In the genomic region with DNA sequence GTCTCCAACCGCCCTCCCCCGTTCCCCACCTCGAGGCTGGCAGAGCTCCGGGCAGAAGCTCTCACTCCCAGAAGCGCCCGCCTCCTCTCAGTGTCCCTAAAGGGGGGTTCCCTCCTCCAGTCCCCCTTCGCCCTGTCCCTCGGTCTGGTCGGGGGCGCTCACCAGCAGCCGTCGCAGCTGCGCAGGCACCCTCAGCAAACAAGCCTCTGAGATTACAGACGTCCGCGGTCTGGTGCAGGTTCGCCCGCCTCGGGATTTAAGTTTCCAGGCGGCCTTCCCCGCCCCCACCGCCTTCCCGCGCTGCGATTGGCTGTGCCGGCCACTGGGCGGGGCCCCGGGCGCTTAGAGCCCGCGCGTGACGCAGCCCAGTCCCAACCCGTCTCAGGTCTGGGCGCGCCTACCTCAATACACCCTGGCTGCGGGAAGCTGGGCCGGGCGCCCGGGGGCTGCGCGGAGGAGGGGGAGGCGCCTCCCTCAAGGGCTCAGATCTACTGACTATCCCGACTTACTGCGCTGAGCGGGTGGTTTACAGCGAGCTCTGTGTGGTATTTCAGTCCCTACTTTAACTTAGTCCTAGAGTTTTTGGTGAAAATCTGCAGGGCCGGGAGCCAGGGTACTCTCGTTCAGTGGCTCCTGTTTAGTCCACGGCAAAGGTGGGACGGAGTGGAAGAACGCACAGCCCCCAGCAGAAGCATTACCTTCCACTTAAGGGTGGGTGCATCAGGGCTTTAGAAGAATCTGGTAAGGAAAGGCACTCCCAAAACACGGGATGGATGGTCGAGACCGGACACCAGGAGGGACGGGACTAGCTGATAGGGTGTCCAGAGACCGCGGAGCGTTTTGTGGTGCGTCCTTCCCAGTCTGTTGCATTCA, we compare ENCODE assay signal across 8 cellular contexts. TPM values are rescaled to one million over a fixed set of nuclear protein-coding genes. Genes with fewer than 3 reads are reported as not detected.
DNase-seq lines count a peak whose midpoint lies in the region; ATAC-seq and TF ChIP-seq lines count a peak whose summit lies in the region.

CTSV (minus strand) TSS at position 234 of the 873 bp plus-strand sequence. CDS start 1,099 bp downstream, outside the sequence.

- H3K4me1 Mint-ChIP-seq in CD4-positive, alpha-beta T cell (ENCODE audit: low read depth) = peaks cover 10% of the 10 kb centered on the region

- H3K9me3 ChIP-seq in CD4-positive, alpha-beta T cell (ENCODE audit: control insufficient read depth, low read length) = no peaks in the 10 kb centered on the region

- no peaks in the 10 kb centered on the region for H3K36me3 Mint-ChIP-seq in CD4-positive, alpha-beta T cell (ENCODE audit: low read depth)

- POLR2A ChIA-PET in CD4-positive, alpha-beta T cell (lab: Charles Lee) = interaction anchor here (1.0 kb wide), 1 partner anchor 199 kb away, joined by 3 read pairs; no protein-coding TSS in a partner anchor

- peaks cover 76% of the 10 kb centered on the region for H3K27me3 Mint-ChIP-seq in CD4-positive, alpha-beta T cell

- H3K27ac ChIP-seq in CD4-positive, alpha-beta T cell (ENCODE audit: low read depth, low read length) = no peak within 1 kb of the TSS
- H3K27ac ChIP-seq in epithelial cell of prostate = peak within 1 kb of the TSS; percentile 44

- CTCF ChIA-PET in CD4-positive, alpha-beta T cell (lab: Charles Lee) = interaction anchor here (0.9 kb wide), 1 partner anchor 13 kb away, joined by 3 read pairs; no protein-coding TSS in a partner anchor

- DNase-seq in CD4-positive, alpha-beta T cell = peak; percentile 31 to 78 (median 55)
- peak; percentile 90 for DNase-seq in GM20000 (ENCODE audit: low spot score)
- peak; percentile 36 for DNase-seq in HS-5 (ENCODE audit: low read depth)
- DNase-seq in NOMO-1 treated with dmso at 0.1 percent for 144 hours (lab: John Stamatoyannopoulos, UW; ENCODE audit: unreplicated experiment) = peak; percentile 86
- DNase-seq in activated CD8-positive, alpha-beta memory T cell treated with anti-CD3 and anti-CD28 coated beads, Interleukin-2, amount 50 U/mL, for 48 hours = peak; percentile 90
- DNase-seq in epithelial cell of prostate (ENCODE audit: low read depth, low spot score) = peak; percentile 55
- peak; percentile 88 for DNase-seq in mucosa of gallbladder (ENCODE audit: low spot score)
- peak; percentile 19 to 37 for DNase-seq in stimulated activated CD8-positive, alpha-beta memory T cell treated with anti-CD3 and anti-CD28 coated beads, Interleukin-4, amount 100 ng/mL, for 1 hour (ENCODE audit: low read depth in 2 of 2, low spot score in 1 of 2)

- H3K4me3 Mint-ChIP-seq in CD4-positive, alpha-beta T cell = peak within 1 kb of the TSS; percentile 80

- peak; percentile 98 for ATAC-seq in CD4-positive, alpha-beta T cell (ENCODE audit: poor library complexity)

- no peak for TF ChIP-seq CTCF in CD4-positive, alpha-beta T cell (IDR thresholded peaks at IDR 0.05)
- TF ChIP-seq CTCF in GM20000 (IDR thresholded peaks at IDR 0.05; ENCODE audit: extremely low read depth, missing control alignments) = no peak

- H3K9me3 Mint-ChIP-seq in CD4-positive, alpha-beta T cell = peaks cover 1% of the 10 kb centered on the region

- intact Hi-C loops in CD4-positive, alpha-beta T cell (cut with DNase I, micrococcal nuclease) = no loop called here

- no peak within 1 kb of the TSS for H3K27ac Mint-ChIP-seq in CD4-positive, alpha-beta T cell

- peaks cover 49% of the 10 kb centered on the region for H3K27me3 ChIP-seq in CD4-positive, alpha-beta T cell (ENCODE audit: control insufficient read depth, insufficient read depth, low read length)

RNA-seq across cellular contexts. Expression of gene CTSV, which starts in this region (rescaled TPM):
- under 1 TPM in 1 of 2 experiments, not detected in 1; 0.11 TPM for total RNA-seq in CD4-positive, alpha-beta T cell
- 2.5 TPM for total RNA-seq in mucosa of gallbladder

Comparison
In these comparisons a context has a peak if more than half of its experiments do, and no peak if none do; other contexts are left out.
1. Peak in DNase-seq and ATAC-seq in CD4-positive, alpha-beta T cell; RNA of the gene not detected or under 1 TPM.
2. DNase-seq: peak in every context shown above with its lines; median percentile 90 in GM20000; 90 in activated CD8-positive, alpha-beta memory T cell treated with anti-CD3 and anti-CD28 coated beads, Interleukin-2, amount 50 U/mL, for 48 hours; 88 in mucosa of gallbladder; 86 in NOMO-1 treated with dmso at 0.1 percent for 144 hours; 55 in CD4-positive, alpha-beta T cell; 55 in epithelial cell of prostate; 36 in HS-5; 28 in stimulated activated CD8-positive, alpha-beta memory T cell treated with anti-CD3 and anti-CD28 coated beads, Interleukin-4, amount 100 ng/mL, for 1 hour.